ENCODE assay signal across 17 cellular contexts in the genomic region with DNA sequence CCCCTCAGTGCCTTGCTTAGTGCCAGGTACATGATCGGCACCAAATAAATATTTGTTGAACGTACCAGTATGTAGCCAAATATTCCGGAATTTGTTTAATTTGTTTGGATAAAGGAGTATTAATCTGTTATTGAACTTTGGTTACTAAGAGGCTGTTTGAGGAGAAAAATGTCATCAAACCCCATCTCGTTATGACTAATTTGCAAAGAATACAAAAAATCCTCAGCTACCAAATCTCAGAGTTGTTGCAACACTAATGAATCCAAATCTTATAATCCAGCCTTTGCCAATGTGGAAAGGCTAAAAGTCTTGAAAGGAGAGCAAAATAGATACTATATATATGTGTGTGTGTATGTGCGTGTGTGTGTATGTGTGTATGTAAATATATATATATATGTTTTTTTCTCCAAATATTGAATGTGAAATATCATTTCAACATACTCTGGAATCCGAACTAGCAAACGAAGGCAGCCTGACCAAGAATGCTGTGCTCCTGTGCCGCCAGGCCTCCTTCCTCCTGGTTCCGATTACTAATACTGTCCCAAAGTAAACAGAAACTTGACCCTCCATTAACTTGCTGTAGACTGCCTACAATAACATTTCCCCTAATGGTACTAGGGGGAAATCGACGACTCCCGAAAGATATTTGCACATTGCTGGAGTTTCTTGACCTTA.
DNase-seq lines count a peak whose midpoint lies in the region; ATAC-seq and TF ChIP-seq lines count a peak whose summit lies in the region.
"Had no signal": no experiment of that assay in that cellular context is flagged by ENCODE, and none has a peak within 500 bp of the region (broad histone marks: within the 10 kb centered on the region; RNA-seq: fewer than 3 reads in every experiment).

No MANE protein-coding gene starts in this region.

- H3K4me3 ChIP-seq in Caco-2 (ENCODE audit: low read depth, low read length) (no peak overlapping the region), epithelial cell of esophagus (ENCODE audit: low read length) (no peak overlapping the region), gastroesophageal sphincter (no peak overlapping the region)
- H3K4me3 ChIP-seq: testis had no signal

- TF ChIP-seq EP300 in gastroesophageal sphincter (IDR thresholded peaks at IDR 0.05): no peak

- H3K27me3 ChIP-seq in Caco-2 (replicated peaks; ENCODE audit: control insufficient read depth, insufficient read depth, low read length) (no peaks in the 10 kb centered on the region), gastroesophageal sphincter (no peaks in the 10 kb centered on the region)
- H3K27me3 ChIP-seq: testis had no signal

- peak in 1 of 2 experiments; percentile 89 for DNase-seq in Caco-2
- peak; percentile 48 for DNase-seq in LoVo (ENCODE audit: low spot score)
- DNase-seq in epithelial cell of esophagus (ENCODE audit: low read depth): peak; percentile 40
- peak; percentile 21 for DNase-seq in myocyte (ENCODE audit: low read depth)
- DNase-seq in COLO829 (ENCODE audit: low spot score): no peak
- no peak for DNase-seq in occipital lobe (lab: John Stamatoyannopoulos, UW)
- DNase-seq: activated CD4-positive, alpha-beta memory T cell treated with anti-CD3 and anti-CD28 coated beads, Interleukin-2, amount 10 ng/mL, durations not matched to agents 7 days and 5 days; activated naive CD8-positive, alpha-beta T cell treated with anti-CD3 and anti-CD28 coated beads, Interleukin-2, amount 50 U/mL, for 24 hours; immature natural killer cell; NCI-H774; SW 1271; testis had no signal

- BruUV-seq in Caco-2 (replicated peaks; lab: Mats Ljungman, UMichigan): TSS peak; percentile 93

- TF ChIP-seq CTCF in Caco-2 (IDR thresholded peaks at IDR 0.05; ENCODE audit: insufficient read depth in 1 of 2, low read depth in 1 of 2, low read length in 1 of 2, severe bottlenecking in 1 of 2, unreplicated experiment in 1 of 2) (no peak), epithelial cell of esophagus (IDR thresholded peaks at IDR 0.05; ENCODE audit: insufficient read depth, low read depth, low read length, missing control alignments) (no peak), gastroesophageal sphincter (IDR thresholded peaks at IDR 0.05) (no peak)

- H3K9me3 ChIP-seq in Caco-2 (peaks cover 1% of the 10 kb centered on the region; the same call in 1 of the 2 replicates), gastroesophageal sphincter (no peaks in the 10 kb centered on the region)
- H3K9me3 ChIP-seq: testis had no signal

- peaks cover 44% of the 10 kb centered on the region for H3K4me1 ChIP-seq in Caco-2
- peaks cover 0 to 11% (median 0%) of the 10 kb centered on the region in 3 donors for H3K4me1 ChIP-seq in gastroesophageal sphincter
- H3K4me1 ChIP-seq: parathyroid adenoma had no signal

- intact Hi-C loops in Caco-2 (cut with micrococcal nuclease; ENCODE audit: unreplicated experiment): loop anchor here (1.0 to 2.0 kb wide), 2 partner anchors 83 to 188 kb away; no protein-coding TSS in a partner anchor

- peak overlapping the region; percentile 89 for H3K27ac Mint-ChIP-seq in Caco-2 (ENCODE audit: unreplicated experiment)
- H3K27ac Mint-ChIP-seq: activated CD4-positive, alpha-beta memory T cell treated with anti-CD3 and anti-CD28 coated beads, Interleukin-2, amount 10 ng/mL, durations not matched to agents 7 days and 5 days; activated naive CD8-positive, alpha-beta T cell treated with anti-CD3 and anti-CD28 coated beads, Interleukin-2, amount 50 U/mL, for 24 hours; immature natural killer cell had no signal

- CTCF ChIA-PET in Caco-2 (lab: Charles Lee): no interaction called here

- POLR2A ChIA-PET in Caco-2 (lab: Charles Lee): no interaction called here

- H3K4me3 Mint-ChIP-seq in Caco-2 (ENCODE audit: unreplicated experiment): peak overlapping the region; percentile 61
- H3K4me3 Mint-ChIP-seq: activated CD4-positive, alpha-beta memory T cell treated with anti-CD3 and anti-CD28 coated beads, Interleukin-2, amount 10 ng/mL, durations not matched to agents 7 days and 5 days; activated naive CD8-positive, alpha-beta T cell treated with anti-CD3 and anti-CD28 coated beads, Interleukin-2, amount 50 U/mL, for 24 hours; immature natural killer cell had no signal

- peaks cover 18% of the 10 kb centered on the region for H3K36me3 Mint-ChIP-seq in Caco-2 (ENCODE audit: insufficient read depth, unreplicated experiment)
- H3K36me3 Mint-ChIP-seq: immature natural killer cell had no signal

- no peak for ATAC-seq in GM19455 (IDR thresholded peaks at IDR 0.05; ENCODE audit: unreplicated experiment)
- ATAC-seq in gastroesophageal sphincter: no peak
- ATAC-seq: activated naive CD8-positive, alpha-beta T cell treated with anti-CD3 and anti-CD28 coated beads, Interleukin-2, amount 50 U/mL, for 24 hours had no signal

- H3K27me3 Mint-ChIP-seq in Caco-2 (ENCODE audit: insufficient read depth, unreplicated experiment): no peaks in the 10 kb centered on the region

- 70 to 76% methylated on average over 12 of the region's 12 CpGs for WGBS in gastroesophageal sphincter (ENCODE audit: low coverage in 1 of 2), 2 donors

- H3K4me1 Mint-ChIP-seq in Caco-2 (ENCODE audit: low read depth, unreplicated experiment): peaks cover 55% of the 10 kb centered on the region
- H3K4me1 Mint-ChIP-seq: activated CD4-positive, alpha-beta memory T cell treated with anti-CD3 and anti-CD28 coated beads, Interleukin-2, amount 10 ng/mL, durations not matched to agents 7 days and 5 days; activated naive CD8-positive, alpha-beta T cell treated with anti-CD3 and anti-CD28 coated beads, Interleukin-2, amount 50 U/mL, for 24 hours; immature natural killer cell had no signal

- no peak for TF ChIP-seq POLR2A in gastroesophageal sphincter (IDR thresholded peaks at IDR 0.05)

- peaks cover 10% of the 10 kb centered on the region for H3K9me3 Mint-ChIP-seq in Caco-2 (ENCODE audit: unreplicated experiment)
- H3K9me3 Mint-ChIP-seq: activated CD4-positive, alpha-beta memory T cell treated with anti-CD3 and anti-CD28 coated beads, Interleukin-2, amount 10 ng/mL, durations not matched to agents 7 days and 5 days; activated naive CD8-positive, alpha-beta T cell treated with anti-CD3 and anti-CD28 coated beads, Interleukin-2, amount 50 U/mL, for 24 hours had no signal

- H3K27ac ChIP-seq in gastroesophageal sphincter: no peak overlapping the region
- H3K27ac ChIP-seq: C4-2B, KMS-11, parathyroid adenoma, testis had no signal

- H3K36me3 ChIP-seq in Caco-2 (ENCODE audit: control insufficient read depth, insufficient read depth, low read length): no peaks in the 10 kb centered on the region
- no peaks in the 10 kb centered on the region for H3K36me3 ChIP-seq in gastroesophageal sphincter

Comparison
In these comparisons a context has a peak if more than half of its experiments do, and no peak if none do; other contexts are left out.
1. DNase-seq: peak in LoVo (single experiment), epithelial cell of esophagus (single experiment) and myocyte (single experiment); none in COLO829 (single experiment) and occipital lobe (single experiment).